25 cellular contexts compared by ENCODE assay signal in the genomic region with DNA sequence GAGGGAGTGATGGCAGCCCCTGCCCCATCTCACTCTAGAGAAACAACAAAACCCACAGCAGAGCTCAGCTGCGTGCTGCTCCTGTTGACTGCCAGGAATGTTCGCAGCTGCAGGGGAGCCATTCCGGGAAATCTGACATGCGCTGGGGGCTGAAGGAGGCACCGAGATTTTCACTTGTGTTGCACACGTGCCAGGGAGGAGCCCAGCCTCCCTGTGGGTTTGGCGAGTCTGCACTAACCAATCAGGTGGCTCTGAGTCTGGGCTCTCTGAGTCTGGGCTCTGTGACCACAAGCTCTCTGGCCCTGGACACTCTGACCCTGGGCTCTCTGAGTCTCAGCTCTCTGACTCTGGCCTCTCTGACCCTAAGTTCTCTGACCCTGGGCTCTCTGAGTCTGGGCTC. TPM values are rescaled to one million over a fixed set of nuclear protein-coding genes. Genes with fewer than 3 reads are reported as not detected.
A peak's percentile ranks its signal among the peaks of the same experiment; 100 is the strongest.
DNase-seq lines count a peak whose midpoint lies in the region; ATAC-seq and TF ChIP-seq lines count a peak whose summit lies in the region.
"Had no signal": no experiment of that assay in that cellular context is flagged by ENCODE, and none has a peak within 500 bp of the region (broad histone marks: within the 10 kb centered on the region; RNA-seq: fewer than 3 reads in every experiment).

No MANE protein-coding gene starts in this region.

- no peak for TF ChIP-seq RAD21 in IMR-90 (IDR thresholded peaks at IDR 0.05; ENCODE audit: low read length)

- no peak overlapping the region for H2BK15ac ChIP-seq in IMR-90 (ENCODE audit: low read depth, low read length)

- peaks cover 38% of the 10 kb centered on the region for H3K27me3 ChIP-seq in IMR-90 (ENCODE audit: control insufficient read depth, insufficient read depth, low read length)
- H3K27me3 ChIP-seq: testis had no signal

- no peak overlapping the region for H3K14ac ChIP-seq in IMR-90 (replicated peaks; ENCODE audit: low read depth, low read length)

- H3K4me3 Mint-ChIP-seq in chondrocyte (ENCODE audit: unreplicated experiment), result no peak overlapping the region
- H3K4me3 Mint-ChIP-seq: activated CD4-positive, alpha-beta T cell treated with anti-CD3 and anti-CD28 coated beads for 36 hours; activated naive CD4-positive, alpha-beta T cell treated with anti-CD3 and anti-CD28 coated beads, Interleukin-2, amount 50 U/mL, for 24 hours; CD4-positive, alpha-beta T cell; H9 had no signal

- ATAC-seq in IMR-90 (ENCODE audit: low read depth) (peak; percentile 75), HG02840 (IDR thresholded peaks at IDR 0.05; ENCODE audit: low FRiP score, unreplicated experiment) (no peak), GM18517 (IDR thresholded peaks at IDR 0.05; ENCODE audit: unreplicated experiment) (no peak)
- ATAC-seq: activated CD4-positive, alpha-beta T cell treated with anti-CD3 and anti-CD28 coated beads for 36 hours; GM12878; K562 had no signal

- H4K8ac ChIP-seq in IMR-90 (ENCODE audit: low read depth in 2 of 2, low read length in 2 of 2), result no peak overlapping the region

- no TSS peak for BruUV-seq in IMR-90 (replicated peaks; lab: Mats Ljungman, UMichigan)

- H3K23ac ChIP-seq in IMR-90 (ENCODE audit: low read depth, low read length), result no peak overlapping the region

- H3K79me1 ChIP-seq in IMR-90 (ENCODE audit: low read depth in 1 of 2, low read length in 2 of 2), result no peaks in the 10 kb centered on the region

- H3K4me3 ChIP-seq in IMR-90 (ENCODE audit: insufficient read depth, low read depth, low read length), result no peak overlapping the region
- H3K4me3 ChIP-seq: GM12878, K562, sigmoid colon, testis had no signal

- H3K9me3 Mint-ChIP-seq in chondrocyte (ENCODE audit: low read depth), result no peaks in the 10 kb centered on the region
- H3K9me3 Mint-ChIP-seq: activated naive CD4-positive, alpha-beta T cell treated with anti-CD3 and anti-CD28 coated beads, Interleukin-2, amount 50 U/mL, for 24 hours; CD4-positive, alpha-beta T cell had no signal

- H3K36me3 Mint-ChIP-seq in chondrocyte (ENCODE audit: low read depth), result no peaks in the 10 kb centered on the region
- H3K36me3 Mint-ChIP-seq: activated naive CD4-positive, alpha-beta T cell treated with anti-CD3 and anti-CD28 coated beads, Interleukin-2, amount 50 U/mL, for 24 hours had no signal

- no peak for TF ChIP-seq POLR2A in IMR-90 (IDR thresholded peaks at IDR 0.05; ENCODE audit: low read depth, low read length)

- H3K4me2 ChIP-seq in IMR-90 (ENCODE audit: low read depth, low read length), result no peak overlapping the region; the same call in 1 of the 2 replicates

- peaks cover 3% of the 10 kb centered on the region; the same call in 1 of the 2 replicates for H4K20me1 ChIP-seq in IMR-90 (ENCODE audit: insufficient read depth, low read length)

- no peak overlapping the region for H4K5ac ChIP-seq in IMR-90 (ENCODE audit: low read depth, low read length)

- in situ Hi-C loops in IMR-90 (cut with MboI; ENCODE audit: low sequenced_read_pairs), result loop anchor here (10.0 kb wide), 1 partner anchor 104 kb away; the partner anchor contains the start of gene FGF19

- H2AFZ ChIP-seq in IMR-90 (replicated peaks; ENCODE audit: low read length, poor library complexity), result peak overlapping the region; percentile 34

- CTCF ChIA-PET in IMR-90 (lab: Yijun Ruan, JAX), result no interaction called here

- no peak overlapping the region for H2AK5ac ChIP-seq in IMR-90 (ENCODE audit: low read depth, low read length)

- intact Hi-C loops in IMR-90 (cut with micrococcal nuclease), result no loop called here

- no peaks in the 10 kb centered on the region; the same call in 1 of the 2 replicates for H3K4me1 ChIP-seq in IMR-90 (ENCODE audit: control insufficient read depth, insufficient read depth, low read length)
- H3K4me1 ChIP-seq: sigmoid colon, testis had no signal

- H3K27me3 Mint-ChIP-seq in chondrocyte (ENCODE audit: low read depth), result peaks cover 15% of the 10 kb centered on the region

- no peak overlapping the region for H2BK20ac ChIP-seq in IMR-90 (ENCODE audit: low read depth, low read length)

- H4K91ac ChIP-seq in IMR-90 (ENCODE audit: insufficient read depth, low read depth, low read length), result no peak overlapping the region

- no peak overlapping the region for H2BK5ac ChIP-seq in IMR-90 (ENCODE audit: low read depth, low read length, poor library complexity, severe bottlenecking)

- peaks cover 10% of the 10 kb centered on the region for H3K4me1 Mint-ChIP-seq in chondrocyte (ENCODE audit: low read depth)
- H3K4me1 Mint-ChIP-seq: activated CD4-positive, alpha-beta T cell treated with anti-CD3 and anti-CD28 coated beads for 36 hours; activated naive CD4-positive, alpha-beta T cell treated with anti-CD3 and anti-CD28 coated beads, Interleukin-2, amount 50 U/mL, for 24 hours had no signal

- POLR2A ChIA-PET in IMR-90 (lab: Charles Lee; ENCODE audit: unreplicated experiment), result no interaction called here

- no peak overlapping the region for H3K27ac ChIP-seq in IMR-90 (ENCODE audit: insufficient read depth, low read length)
- H3K27ac ChIP-seq: neutrophil, sigmoid colon, testis had no signal

- no peak overlapping the region for H3K4ac ChIP-seq in IMR-90 (ENCODE audit: low read depth, low read length)

- no peak for TF ChIP-seq CTCF in IMR-90 (conservative IDR thresholded peaks at IDR 0.05; ENCODE audit: low read depth, low read length)
- no peak for TF ChIP-seq CTCF in chondrocyte (IDR thresholded peaks at IDR 0.05)

- H3K36me3 ChIP-seq in IMR-90 (ENCODE audit: control insufficient read depth, insufficient read depth, low read length), result no peaks in the 10 kb centered on the region
- H3K36me3 ChIP-seq: neutrophil, sigmoid colon had no signal

- H2BK120ac ChIP-seq in IMR-90 (ENCODE audit: low read depth, low read length), result no peak overlapping the region

- H3K18ac ChIP-seq in IMR-90 (ENCODE audit: low read depth, low read length), result no peak overlapping the region

- H3K9ac ChIP-seq in IMR-90 (ENCODE audit: low read depth, low read length), result no peak overlapping the region

- no peaks in the 10 kb centered on the region for H3K9me1 ChIP-seq in IMR-90 (ENCODE audit: insufficient read depth, low read length)

- dilution Hi-C loops in IMR-90 (cut with HindIII; ENCODE audit: low sequenced_read_pairs, unreplicated experiment), result no loop called here

- H2AK9ac ChIP-seq in IMR-90 (replicated peaks; ENCODE audit: low read depth, low read length, poor library complexity), result no peak overlapping the region

- peak; percentile 45 for DNase-seq in IMR-90
- DNase-seq in amniotic epithelial cell (ENCODE audit: low read depth), result peak; percentile 33
- peak; percentile 50 for DNase-seq in iPS-NIHi7 (ENCODE audit: extremely low spot score)
- peak; percentile 5 for DNase-seq in stromal cell of bone marrow (ENCODE audit: low read depth)
- DNase-seq in chondrocyte (ENCODE audit: low spot score), result no peak
- DNase-seq: activated CD4-positive, alpha-beta T cell treated with anti-CD3 and anti-CD28 coated beads for 36 hours; caudate nucleus; CD4-positive, alpha-beta T cell; H9; mammary epithelial cell; NCI-H1105 treated with DMSO at 0.1 percent for 48 hours; NCI-H226; NK-92 treated with Interleukin-12 subunit alpha and Interleukin-12 subunit beta, amount 100 ng/mL, for 24 hours; sigmoid colon; stimulated activated CD4-positive, alpha-beta T cell treated with anti-CD3 and anti-CD28 coated beads, Interleukin-2, amount 100 ng/mL, for 48 hours; stimulated activated CD8-positive, alpha-beta memory T cell treated with anti-CD3 and anti-CD28 coated beads, Interleukin-4, amount 100 ng/mL, for 48 hours; testis had no signal

- no peak overlapping the region for H3K56ac ChIP-seq in IMR-90 (ENCODE audit: extremely low read depth, insufficient read depth, low read length)

- H3K27ac Mint-ChIP-seq in chondrocyte (ENCODE audit: unreplicated experiment), result no peak overlapping the region
- H3K27ac Mint-ChIP-seq: activated CD4-positive, alpha-beta T cell treated with anti-CD3 and anti-CD28 coated beads for 36 hours; activated naive CD4-positive, alpha-beta T cell treated with anti-CD3 and anti-CD28 coated beads, Interleukin-2, amount 50 U/mL, for 24 hours; CD4-positive, alpha-beta T cell; H9 had no signal

- 7% methylated on average over 6 of the region's 7 CpGs; no CpG with 5 or more reads in 1 of the 2 experiments for WGBS in IMR-90 (ENCODE audit: extremely low coverage in 2 of 2, insufficient read length in 1 of 2), 2 experiments

- peaks cover 2% of the 10 kb centered on the region; the same call in 1 of the 2 replicates for H3K9me3 ChIP-seq in IMR-90 (ENCODE audit: control insufficient read depth, insufficient read depth, low read length)
- H3K9me3 ChIP-seq: neutrophil, sigmoid colon, testis had no signal

TF ChIP-seq in IMR-90, 13 proteins besides CTCF, POLR2A, EP300 and RAD21:
- peak; percentile 69 for TF ChIP-seq BHLHE40 (IDR thresholded peaks at IDR 0.05; ENCODE audit: low read depth, low read length)
- no peak for TF ChIP-seq CEBPB (IDR thresholded peaks at IDR 0.05; ENCODE audit: low read depth, low read length)
- no peak for TF ChIP-seq RCOR1 (IDR thresholded peaks at IDR 0.05; ENCODE audit: insufficient replicate concordance, low read length)
- TF ChIP-seq USF2 (IDR thresholded peaks at IDR 0.05; ENCODE audit: low read depth, low read length), result no peak; the same call in 1 of the 2 replicates
- TF ChIP-seq MAFK (IDR thresholded peaks at IDR 0.05; ENCODE audit: low read depth, low read length), result no peak
TF ChIP-seq in IMR-90: peak in this region for 1.

RNA-seq across cellular contexts. Expression of gene FGF3, which starts 10.5 kb away (rescaled TPM):
- total RNA-seq in IMR-90 (2012; rRNA removed) (not detected in 2 replicates), chondrocyte (not detected in 3 replicates)
- polyA plus RNA-seq in IMR-90 (2012; rRNA removed), result not detected in 2 replicates
- not detected in 2 replicates for polyA plus RNA-seq in IMR-90 (2012; cell fraction: cytosol; rRNA removed)
- polyA plus RNA-seq in IMR-90 (2012; cell fraction: nucleus; rRNA removed; ENCODE audit: low replicate concordance), result not detected in 2 replicates
- total RNA-seq: activated CD4-positive, alpha-beta T cell treated with anti-CD3 and anti-CD28 coated beads for 36 hours; CD4-positive, alpha-beta T cell; Daoy; frontal cortex; GM12878; H9; K562; mammary epithelial cell; sigmoid colon had no signal
- polyA plus RNA-seq: GM12878, K562, mammary epithelial cell, sigmoid colon had no signal

RNA-seq across cellular contexts. Expression of gene FGF4, which starts 33.6 kb away (rescaled TPM):
- total RNA-seq in IMR-90 (2012; rRNA removed) (not detected in 2 replicates), chondrocyte (not detected in 3 replicates)
- not detected in 2 replicates for polyA plus RNA-seq in IMR-90 (2012; rRNA removed)
- not detected in 2 replicates for polyA plus RNA-seq in IMR-90 (2012; cell fraction: cytosol; rRNA removed)
- polyA plus RNA-seq in IMR-90 (2012; cell fraction: nucleus; rRNA removed; ENCODE audit: low replicate concordance), result not detected in 2 replicates
- total RNA-seq: activated CD4-positive, alpha-beta T cell treated with anti-CD3 and anti-CD28 coated beads for 36 hours; CD4-positive, alpha-beta T cell; Daoy; frontal cortex; GM12878; K562; mammary epithelial cell; sigmoid colon had no signal
- polyA plus RNA-seq: GM12878, K562, mammary epithelial cell, sigmoid colon had no signal
